Comparison of ENCODE assay signal across 8 cellular contexts in the genomic region with DNA sequence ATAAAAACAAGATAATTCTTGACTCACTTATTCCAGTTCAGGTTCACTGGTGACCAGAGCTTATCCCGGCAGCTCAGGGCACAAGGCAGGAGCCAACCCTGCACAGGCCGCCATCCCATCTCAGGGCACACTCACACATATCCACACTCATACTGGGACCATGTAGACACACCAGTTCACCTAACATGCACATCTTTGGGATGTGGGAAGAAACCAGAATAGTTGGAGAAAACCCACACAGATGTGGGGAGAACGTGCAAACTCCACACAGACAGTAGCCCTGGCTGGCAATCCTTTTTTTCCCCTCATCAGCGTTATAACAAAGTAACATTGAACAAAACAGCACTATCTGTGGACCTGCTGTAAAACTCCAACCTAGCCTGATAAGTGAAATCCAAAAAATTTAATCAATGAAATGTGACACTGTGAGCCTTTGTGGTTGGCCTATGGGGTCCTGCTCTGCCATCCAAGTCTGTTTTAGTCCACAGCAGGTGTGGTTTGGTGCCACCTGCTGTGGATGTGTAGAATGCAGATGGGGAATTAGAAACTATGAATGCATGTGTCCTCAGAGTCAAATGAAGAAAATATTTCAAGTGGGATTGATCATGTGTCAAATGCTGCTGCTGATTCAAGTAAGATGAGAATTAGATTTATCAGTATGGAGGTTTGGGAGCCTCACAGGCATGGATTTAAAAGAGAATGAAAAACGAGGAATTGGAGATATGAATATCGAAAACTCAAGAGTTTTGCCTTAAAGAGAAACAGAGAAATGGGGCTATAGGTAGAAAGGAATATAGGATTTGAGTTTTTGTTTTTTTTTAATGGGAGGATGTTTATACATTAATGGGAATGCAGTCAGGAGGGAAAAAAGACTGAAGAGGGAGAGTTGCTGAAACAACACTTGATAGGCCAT. TPM values are rescaled to one million over a fixed set of nuclear protein-coding genes. Genes with fewer than 3 reads are reported as not detected.
DNase-seq lines count a peak whose midpoint lies in the region; ATAC-seq and TF ChIP-seq lines count a peak whose summit lies in the region.

No MANE protein-coding gene starts in this region.

- POLR2A ChIA-PET in CD4-positive, alpha-beta T cell (lab: Charles Lee), result no interaction called here

- TF ChIP-seq POLR2A in gastroesophageal sphincter (IDR thresholded peaks at IDR 0.05) (no peak), prostate gland (IDR thresholded peaks at IDR 0.05) (no peak)

- peak; percentile 83 for ATAC-seq in CD4-positive, alpha-beta T cell (ENCODE audit: poor library complexity)
- peak; percentile 69 for ATAC-seq in GM18861 (IDR thresholded peaks at IDR 0.05; ENCODE audit: unreplicated experiment)
- ATAC-seq in HG03378 (IDR thresholded peaks at IDR 0.05; ENCODE audit: unreplicated experiment), result peak; percentile 76
- ATAC-seq in gastroesophageal sphincter, result peak; percentile 51
- ATAC-seq in HG03469 (IDR thresholded peaks at IDR 0.05; ENCODE audit: unreplicated experiment), result no peak

- TF ChIP-seq CTCF in CD4-positive, alpha-beta T cell (IDR thresholded peaks at IDR 0.05), result peak; percentile 71
- TF ChIP-seq CTCF in gastroesophageal sphincter (IDR thresholded peaks at IDR 0.05) (peak; percentile 60 to 77 (median 66)), prostate gland (IDR thresholded peaks at IDR 0.05) (peak in 3 of 4 experiments; percentile 55 to 76 (median 74))

- no peak overlapping the region for H3K4me3 Mint-ChIP-seq in CD4-positive, alpha-beta T cell

- H3K36me3 ChIP-seq in NT2/D1 (ENCODE audit: insufficient read depth, insufficient read length, low read length) (peaks cover 84% of the 10 kb centered on the region), gastroesophageal sphincter (peaks cover 4 to 83% of the 10 kb centered on the region in 2 donors), prostate gland (no peaks in the 10 kb centered on the region)

- TF ChIP-seq EP300 in gastroesophageal sphincter (IDR thresholded peaks at IDR 0.05), result no peak

- peaks cover 6% of the 10 kb centered on the region for H3K4me1 Mint-ChIP-seq in CD4-positive, alpha-beta T cell (ENCODE audit: low read depth)

- H3K4me1 ChIP-seq in NT2/D1 (ENCODE audit: insufficient read depth, insufficient read length), result no peaks in the 10 kb centered on the region
- peaks cover 0 to 34% (median 0%) of the 10 kb centered on the region in 3 donors for H3K4me1 ChIP-seq in gastroesophageal sphincter
- no peaks in the 10 kb centered on the region for H3K4me1 ChIP-seq in prostate gland (replicated peaks)

- H3K9me3 ChIP-seq in CD4-positive, alpha-beta T cell (ENCODE audit: control insufficient read depth, low read length), result no peaks in the 10 kb centered on the region
- no peaks in the 10 kb centered on the region for H3K9me3 ChIP-seq in NT2/D1 (ENCODE audit: insufficient read depth, low read length)
- no peaks in the 10 kb centered on the region for H3K9me3 ChIP-seq in gastroesophageal sphincter
- H3K9me3 ChIP-seq in prostate gland, result no peaks in the 10 kb centered on the region

- H3K4me3 ChIP-seq in NT2/D1 (ENCODE audit: insufficient read length, low read depth), result no peak overlapping the region
- no peak overlapping the region for H3K4me3 ChIP-seq in gastroesophageal sphincter
- H3K4me3 ChIP-seq in prostate gland, result no peak overlapping the region

- CTCF ChIA-PET in CD4-positive, alpha-beta T cell (lab: Charles Lee), result no interaction called here

- H3K27me3 ChIP-seq in CD4-positive, alpha-beta T cell (ENCODE audit: control insufficient read depth, insufficient read depth, low read length), result no peaks in the 10 kb centered on the region
- no peaks in the 10 kb centered on the region for H3K27me3 ChIP-seq in NT2/D1 (ENCODE audit: insufficient read depth, insufficient read length)
- H3K27me3 ChIP-seq in gastroesophageal sphincter, result no peaks in the 10 kb centered on the region
- no peaks in the 10 kb centered on the region for H3K27me3 ChIP-seq in prostate gland (replicated peaks; ENCODE audit: insufficient read depth)

- H3K27ac ChIP-seq in CD4-positive, alpha-beta T cell (ENCODE audit: low read depth, low read length), result no peak overlapping the region
- no peak overlapping the region for H3K27ac ChIP-seq in gastroesophageal sphincter
- no peak overlapping the region for H3K27ac ChIP-seq in prostate gland

- peak in 8 of 10 experiments; percentile 2 to 35 (median 20) for DNase-seq in CD4-positive, alpha-beta T cell
- DNase-seq in NT2/D1 (ENCODE audit: low read depth, low spot score) (peak; percentile 22), activated T-helper 1 cell treated with Interleukin-2 at 50 U/mL for 16 hours (ENCODE audit: low read depth) (peak; percentile 1), prostate gland (ENCODE audit: low spot score) (peak; percentile 31)

- intact Hi-C loops in CD4-positive, alpha-beta T cell (cut with DNase I, micrococcal nuclease), result loop anchor here in 1 of 2 experiments (1.0 kb wide), 1 partner anchor 196 kb away; no protein-coding TSS in a partner anchor
- intact Hi-C loops in prostate gland (cut with DNase I), result no loop called here

- 91 to 100% methylated on average over 5 of the region's 6 CpGs for WGBS in gastroesophageal sphincter (ENCODE audit: low coverage in 1 of 2), 2 donors
- 87% methylated on average over 6 of the region's 6 CpGs for WGBS in prostate gland

- peaks cover 88% of the 10 kb centered on the region for H3K36me3 Mint-ChIP-seq in CD4-positive, alpha-beta T cell (ENCODE audit: low read depth)

- H3K27ac Mint-ChIP-seq in CD4-positive, alpha-beta T cell, result peak overlapping the region; percentile 45

- no peak overlapping the region for H3K9ac ChIP-seq in NT2/D1 (ENCODE audit: insufficient read length, low read depth)

- no peaks in the 10 kb centered on the region for H3K9me3 Mint-ChIP-seq in CD4-positive, alpha-beta T cell

- no peaks in the 10 kb centered on the region for H3K27me3 Mint-ChIP-seq in CD4-positive, alpha-beta T cell

RNA-seq across cellular contexts. Expression of a gene that starts 47.0 kb away (rescaled TPM):
- total RNA-seq in CD4-positive, alpha-beta T cell, result 10 to 100 TPM; 47.1 to 53.2 TPM
- total RNA-seq in gastroesophageal sphincter (100 to 1,000 TPM; 151 to 222 (median 164) TPM), prostate gland (10 to 100 TPM; 57.3 to 68.6 TPM)
